ENCODE assay signal across 28 cellular contexts in the genomic region with DNA sequence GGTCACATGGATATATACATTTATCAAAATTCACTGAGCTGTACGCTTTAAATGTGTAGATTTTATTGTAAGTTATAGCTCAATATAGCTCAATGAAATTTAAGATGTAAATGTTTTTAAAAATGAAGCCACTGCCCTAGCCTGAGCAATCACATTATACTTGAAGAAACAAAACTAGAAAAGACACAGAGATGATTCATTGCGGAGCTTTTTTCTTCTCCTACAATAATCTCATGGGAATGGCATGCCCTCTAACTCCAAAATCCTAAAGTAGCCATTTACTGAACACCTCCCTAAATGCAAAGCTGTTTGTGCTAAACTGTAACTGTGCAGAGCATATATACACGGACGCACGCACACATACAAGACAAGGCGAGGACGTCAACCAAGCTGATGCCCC.
DNase-seq lines count a peak whose midpoint lies in the region; ATAC-seq and TF ChIP-seq lines count a peak whose summit lies in the region.
"Had no signal": no experiment of that assay in that cellular context is flagged by ENCODE, and none has a peak within 500 bp of the region (broad histone marks: within the 10 kb centered on the region; RNA-seq: fewer than 3 reads in every experiment).

No MANE protein-coding gene starts in this region.

- H3K4me1 ChIP-seq in GM23248 (ENCODE audit: insufficient read depth) = peaks cover 12% of the 10 kb centered on the region
- no peaks in the 10 kb centered on the region for H3K4me1 ChIP-seq in fibroblast of lung (ENCODE audit: control insufficient read depth, extremely low read depth, insufficient read depth, low read length)
- H3K4me1 ChIP-seq: body of pancreas had no signal

- H3K27ac ChIP-seq in GM23248 (no peak overlapping the region), fibroblast of lung (ENCODE audit: insufficient read depth, low read length) (no peak overlapping the region)
- H3K27ac ChIP-seq: body of pancreas, heart left ventricle, left lung, ovary, thoracic aorta had no signal

- H3K27me3 ChIP-seq in GM23248 (replicated peaks; ENCODE audit: insufficient read depth) = no peaks in the 10 kb centered on the region
- H3K27me3 ChIP-seq in fibroblast of lung (ENCODE audit: control insufficient read depth, insufficient read depth, low read length) = no peaks in the 10 kb centered on the region
- H3K27me3 ChIP-seq: body of pancreas, heart left ventricle, left lung, ovary had no signal

- peaks cover 16% of the 10 kb centered on the region for H3K9me3 Mint-ChIP-seq in osteocyte (ENCODE audit: unreplicated experiment)
- H3K9me3 Mint-ChIP-seq in stimulated activated naive CD8-positive, alpha-beta T cell treated with anti-CD3 and anti-CD28 coated beads, Interleukin-15, amount 100 ng/mL, for 72 hours = peaks cover 7 to 11% of the 10 kb centered on the region in 2 donors
- H3K9me3 Mint-ChIP-seq in activated naive CD4-positive, alpha-beta T cell treated with anti-CD3 and anti-CD28 coated beads, Interleukin-2, amount 50 U/mL, for 72 hours = peaks cover 0 to 11% of the 10 kb centered on the region in 2 donors

- H3K4me1 Mint-ChIP-seq in osteocyte (ENCODE audit: unreplicated experiment) = peaks cover 14% of the 10 kb centered on the region
- peaks cover 7% of the 10 kb centered on the region for H3K4me1 Mint-ChIP-seq in stimulated activated naive CD8-positive, alpha-beta T cell treated with anti-CD3 and anti-CD28 coated beads, Interleukin-15, amount 100 ng/mL, for 72 hours
- H3K4me1 Mint-ChIP-seq: WTC11 had no signal

- H3K4me2 ChIP-seq in GM23248 (ENCODE audit: unreplicated experiment) (peak overlapping the region; percentile 16), fibroblast of lung (ENCODE audit: extremely low read depth, insufficient read depth, low read length) (peak overlapping the region; percentile 15)

- H2AFZ ChIP-seq in GM23248 (no peak overlapping the region), fibroblast of lung (ENCODE audit: low read length) (no peak overlapping the region)

- WGBS in GM23248 (ENCODE audit: low coverage in 1 of 2, low lambda C conversion rate in 2 of 2, missing lambda C conversion rate in 2 of 2), 2 experiments = 98 to 99% methylated on average over 7 of the region's 7 CpGs

- peaks cover 75% of the 10 kb centered on the region for H3K79me2 ChIP-seq in GM23248 (ENCODE audit: insufficient read depth)
- peaks cover 2% of the 10 kb centered on the region for H3K79me2 ChIP-seq in fibroblast of lung (ENCODE audit: control insufficient read depth, insufficient read depth, low read length)

- no peak for ATAC-seq in stimulated activated naive CD8-positive, alpha-beta T cell treated with anti-CD3 and anti-CD28 coated beads, Interleukin-15, amount 100 ng/mL, for 72 hours
- ATAC-seq in activated naive CD4-positive, alpha-beta T cell treated with anti-CD3 and anti-CD28 coated beads, Interleukin-2, amount 50 U/mL, for 72 hours = no peak
- ATAC-seq: body of pancreas; esophagus mucosa; heart left ventricle; left lung; naive thymus-derived CD4-positive, alpha-beta T cell; stimulated activated naive B cell treated with anti-CD40 and anti-IgM and Interleukin-4, amounts not matched to agents 10 μg/mL and 1 μg/mL and 100 μg/mL, for 72 hours; WTC11 had no signal

- H3K27ac Mint-ChIP-seq in osteocyte (ENCODE audit: unreplicated experiment) = peak overlapping the region; percentile 6
- H3K27ac Mint-ChIP-seq in stimulated activated naive CD8-positive, alpha-beta T cell treated with anti-CD3 and anti-CD28 coated beads, Interleukin-15, amount 100 ng/mL, for 72 hours = no peak overlapping the region
- no peak overlapping the region for H3K27ac Mint-ChIP-seq in activated naive CD4-positive, alpha-beta T cell treated with anti-CD3 and anti-CD28 coated beads, Interleukin-2, amount 50 U/mL, for 72 hours
- H3K27ac Mint-ChIP-seq: activated naive CD8-positive, alpha-beta T cell treated with anti-CD3 and anti-CD28 coated beads for 36 hours; naive thymus-derived CD4-positive, alpha-beta T cell; stimulated activated naive B cell treated with anti-CD40 and anti-IgM and Interleukin-4, amounts not matched to agents 10 μg/mL and 1 μg/mL and 100 μg/mL, for 72 hours; WTC11 had no signal

- H3K9me3 ChIP-seq in GM23248 (ENCODE audit: low read depth) = no peaks in the 10 kb centered on the region
- no peaks in the 10 kb centered on the region for H3K9me3 ChIP-seq in fibroblast of lung (ENCODE audit: control insufficient read depth, insufficient read depth, low read depth, low read length)
- H3K9me3 ChIP-seq: body of pancreas, left lung, ovary, thoracic aorta had no signal

- H3K36me3 Mint-ChIP-seq in osteocyte (ENCODE audit: unreplicated experiment) = peaks cover 13% of the 10 kb centered on the region
- peaks cover 12 to 23% of the 10 kb centered on the region in 2 donors for H3K36me3 Mint-ChIP-seq in activated naive CD4-positive, alpha-beta T cell treated with anti-CD3 and anti-CD28 coated beads, Interleukin-2, amount 50 U/mL, for 72 hours

- H3F3A ChIP-seq in GM23248 (ENCODE audit: insufficient read depth) = peaks cover 4% of the 10 kb centered on the region; the same call in 1 of the 2 replicates

- no peak overlapping the region for H3K4me3 ChIP-seq in GM23248
- no peak overlapping the region for H3K4me3 ChIP-seq in astrocyte of the spinal cord (ENCODE audit: low read depth, low read length)
- H3K4me3 ChIP-seq in fibroblast of lung (replicated peaks in 1 of 4; ENCODE audit: control extremely low read depth in 1 of 4, insufficient read depth in 1 of 4, low read depth in 3 of 4, low read length in 4 of 4) = no peak overlapping the region
- H3K4me3 ChIP-seq: body of pancreas, heart left ventricle, left lung, ovary, thoracic aorta had no signal

- H3K27me3 Mint-ChIP-seq in osteocyte (ENCODE audit: unreplicated experiment) = no peaks in the 10 kb centered on the region
- H3K27me3 Mint-ChIP-seq in stimulated activated naive CD8-positive, alpha-beta T cell treated with anti-CD3 and anti-CD28 coated beads, Interleukin-15, amount 100 ng/mL, for 72 hours = no peaks in the 10 kb centered on the region
- H3K27me3 Mint-ChIP-seq: activated naive CD8-positive, alpha-beta T cell treated with anti-CD3 and anti-CD28 coated beads for 36 hours; naive thymus-derived CD4-positive, alpha-beta T cell; stimulated activated naive B cell treated with anti-CD40 and anti-IgM and Interleukin-4, amounts not matched to agents 10 μg/mL and 1 μg/mL and 100 μg/mL, for 72 hours had no signal

- H3K9me2 ChIP-seq in GM23248 (ENCODE audit: insufficient read depth) = no peaks in the 10 kb centered on the region

- in situ Hi-C loops in GM23248 (cut with MboI) = no loop called here
- in situ Hi-C loops in astrocyte of the spinal cord (cut with HindIII; ENCODE audit: low sequenced_read_pairs) = no loop called here

- DNase-seq in GM23248 = peak; percentile 24
- DNase-seq in astrocyte of the spinal cord (ENCODE audit: low read depth, low spot score) = peak; percentile 22
- peak in 1 of 2 donors; percentile 49 for DNase-seq in fibroblast of lung (ENCODE audit: low read depth in 2 of 2)
- no peak for DNase-seq in osteocyte (ENCODE audit: extremely low spot score, unreplicated experiment)
- no peak for DNase-seq in stimulated activated naive CD8-positive, alpha-beta T cell treated with anti-CD3 and anti-CD28 coated beads, Interleukin-15, amount 100 ng/mL, for 72 hours
- DNase-seq in RPMI8226 = no peak
- no peak for DNase-seq in SW 1271 (lab: John Stamatoyannopoulos, UW)
- no peak for DNase-seq in activated naive CD4-positive, alpha-beta T cell treated with anti-CD3 and anti-CD28 coated beads, Interleukin-2, amount 50 U/mL, for 72 hours (ENCODE audit: low spot score in 2 of 2)
- DNase-seq: ACHN; activated CD8-positive, alpha-beta memory T cell treated with anti-CD3 and anti-CD28 coated beads, Interleukin-2, amount 50 U/mL, for 4 hours; activated naive CD8-positive, alpha-beta T cell treated with anti-CD3 and anti-CD28 coated beads for 36 hours; body of pancreas; C1 segment of cervical spinal cord; Calu3; effector memory CD4-positive, alpha-beta T cell; heart left ventricle; left lung; naive thymus-derived CD4-positive, alpha-beta T cell; NCI-H1105; NCI-H2029; ovary; stimulated activated CD4-positive, alpha-beta T cell treated with anti-CD3 and anti-CD28 coated beads, Interleukin-12 subunit alpha, Interleukin-12 subunit beta, amount 100 ng/mL, for 4 hours; stimulated activated CD4-positive, alpha-beta T cell treated with anti-CD3 and anti-CD28 coated beads, Interleukin-4, amount 100 ng/mL, for 24 hours; stimulated activated naive B cell treated with anti-CD40 and anti-IgM and Interleukin-4, amounts not matched to agents 10 μg/mL and 1 μg/mL and 100 μg/mL, for 72 hours; T-helper 9 cell had no signal

- TF ChIP-seq CTCF in astrocyte of the spinal cord (IDR thresholded peaks at IDR 0.05; ENCODE audit: low read depth, low read length) = no peak
- TF ChIP-seq CTCF in fibroblast of lung (conservative IDR thresholded peaks at IDR 0.05 in 1 of 2, IDR thresholded peaks at IDR 0.05 in 1 of 2; ENCODE audit: low read depth in 1 of 2, low read length in 2 of 2) = no peak
- no peak for TF ChIP-seq CTCF in osteocyte (IDR thresholded peaks at IDR 0.05)

- H3K36me3 ChIP-seq in GM23248 (ENCODE audit: low read depth) (no peaks in the 10 kb centered on the region), fibroblast of lung (ENCODE audit: control insufficient read depth, insufficient read depth, low read length) (no peaks in the 10 kb centered on the region)
- H3K36me3 ChIP-seq: ovary, thoracic aorta had no signal

- no peak overlapping the region for H3K9ac ChIP-seq in GM23248
- H3K9ac ChIP-seq in fibroblast of lung (ENCODE audit: insufficient read depth, low read length) = no peak overlapping the region

- no peak overlapping the region for H3K4me3 Mint-ChIP-seq in osteocyte (ENCODE audit: unreplicated experiment)
- H3K4me3 Mint-ChIP-seq in stimulated activated naive CD8-positive, alpha-beta T cell treated with anti-CD3 and anti-CD28 coated beads, Interleukin-15, amount 100 ng/mL, for 72 hours = no peak overlapping the region
- H3K4me3 Mint-ChIP-seq: activated naive CD8-positive, alpha-beta T cell treated with anti-CD3 and anti-CD28 coated beads for 36 hours; naive thymus-derived CD4-positive, alpha-beta T cell; stimulated activated naive B cell treated with anti-CD40 and anti-IgM and Interleukin-4, amounts not matched to agents 10 μg/mL and 1 μg/mL and 100 μg/mL, for 72 hours; WTC11 had no signal

- no peaks in the 10 kb centered on the region for H4K20me1 ChIP-seq in GM23248 (ENCODE audit: insufficient read depth)
- no peaks in the 10 kb centered on the region for H4K20me1 ChIP-seq in fibroblast of lung (ENCODE audit: control insufficient read depth, extremely low read depth, insufficient read depth, low read length)

Comparison
In these comparisons a context has a peak if more than half of its experiments do, and no peak if none do; other contexts are left out.
1. DNase-seq: peak in GM23248 (single experiment) and astrocyte of the spinal cord (single experiment); none in osteocyte (single experiment), stimulated activated naive CD8-positive, alpha-beta T cell treated with anti-CD3 and anti-CD28 coated beads, Interleukin-15, amount 100 ng/mL, for 72 hours (0 of 2), RPMI8226 (single experiment), SW 1271 (0 of 2) and activated naive CD4-positive, alpha-beta T cell treated with anti-CD3 and anti-CD28 coated beads, Interleukin-2, amount 50 U/mL, for 72 hours (0 of 2).